In genomic region chr12:3273409-3273853, GRCh38 we compare ENCODE assay signal across 13 cellular contexts.
DNase-seq lines count a peak whose midpoint lies in the region; ATAC-seq and TF ChIP-seq lines count a peak whose summit lies in the region.
"Had no signal": no experiment of that assay in that cellular context is flagged by ENCODE, and none has a peak within 500 bp of the region (broad histone marks: within the 10 kb centered on the region; RNA-seq: fewer than 3 reads in every experiment).

No MANE protein-coding gene starts in this region.

- H3K4me1 Mint-ChIP-seq in stimulated activated naive CD8-positive, alpha-beta T cell treated with anti-CD3 and anti-CD28 coated beads, Interleukin-15, amount 100 ng/mL, for 72 hours = no peaks in the 10 kb centered on the region
- H3K4me1 Mint-ChIP-seq: activated naive CD8-positive, alpha-beta T cell treated with anti-CD3 and anti-CD28 coated beads, Interleukin-2, amount 50 U/mL, for 24 hours had no signal

- no peaks in the 10 kb centered on the region for H3K9me2 ChIP-seq in PC-9 (ENCODE audit: insufficient read depth)

- H3K4me3 ChIP-seq in PC-9 (no peak overlapping the region), psoas muscle (no peak overlapping the region), A673 (ENCODE audit: low read depth, low read length, poor library complexity, severe bottlenecking) (no peak overlapping the region)

- no peaks in the 10 kb centered on the region for H3K36me3 ChIP-seq in PC-9 (ENCODE audit: low read depth)
- H3K36me3 ChIP-seq in psoas muscle (ENCODE audit: insufficient read depth in 1 of 2, low read depth in 1 of 2) = no peaks in the 10 kb centered on the region
- H3K36me3 ChIP-seq in A673 (ENCODE audit: insufficient read depth, low read length, poor library complexity, severe bottlenecking) = no peaks in the 10 kb centered on the region

- ATAC-seq in psoas muscle = peak in 3 of 4 donors; percentile 21 to 42 (median 26)
- ATAC-seq in stimulated activated naive CD8-positive, alpha-beta T cell treated with anti-CD3 and anti-CD28 coated beads, Interleukin-15, amount 100 ng/mL, for 72 hours = no peak
- ATAC-seq: activated naive CD8-positive, alpha-beta T cell treated with anti-CD3 and anti-CD28 coated beads, Interleukin-2, amount 50 U/mL, for 24 hours had no signal

- POLR2A ChIA-PET in PC-9 (lab: Charles Lee; ENCODE audit: unreplicated experiment) = interaction anchor here (0.6 kb wide), 1 partner anchor 105 kb away, joined by 3 read pairs; no protein-coding TSS in a partner anchor
- POLR2A ChIA-PET in A673 (lab: Charles Lee; ENCODE audit: low non-redundant PET) = no interaction called here

- H3K4me2 ChIP-seq in PC-9 = peak overlapping the region; percentile 11; the same call in 1 of the 2 replicates

- peaks cover 14% of the 10 kb centered on the region for H3K4me1 ChIP-seq in PC-9 (replicated peaks; ENCODE audit: insufficient read depth)
- peaks cover 4% of the 10 kb centered on the region for H3K4me1 ChIP-seq in psoas muscle
- no peaks in the 10 kb centered on the region for H3K4me1 ChIP-seq in A673 (ENCODE audit: insufficient read depth, low read length, poor library complexity, severe bottlenecking)

- no peaks in the 10 kb centered on the region for H3K79me2 ChIP-seq in PC-9 (ENCODE audit: low read depth)

- H3K27ac Mint-ChIP-seq in stimulated activated naive CD8-positive, alpha-beta T cell treated with anti-CD3 and anti-CD28 coated beads, Interleukin-15, amount 100 ng/mL, for 72 hours = no peak overlapping the region
- H3K27ac Mint-ChIP-seq: activated naive CD8-positive, alpha-beta T cell treated with anti-CD3 and anti-CD28 coated beads, Interleukin-2, amount 50 U/mL, for 24 hours; CD8-positive, alpha-beta memory T cell had no signal

- no peaks in the 10 kb centered on the region; the same call in 1 of the 2 replicates for H4K20me1 ChIP-seq in PC-9 (ENCODE audit: insufficient read depth)

- intact Hi-C loops in PC-9 (cut with micrococcal nuclease; ENCODE audit: unreplicated experiment) (loop anchor here (1.0 kb wide), 1 partner anchor 37 kb away; no protein-coding TSS in a partner anchor), psoas muscle (cut with DNase I) (loop anchor here in 1 of 2 donors (10.0 kb wide), 1 partner anchor 419 kb away; the partner anchor contains the start of gene TEX52), A673 (cut with micrococcal nuclease; ENCODE audit: unreplicated experiment) (no loop called here)

- H3F3A ChIP-seq in PC-9 (ENCODE audit: insufficient read depth, low read depth) = peaks cover 8% of the 10 kb centered on the region; the same call in 1 of the 2 replicates

- peak; percentile 43 for DNase-seq in GM03348 (ENCODE audit: low spot score)
- DNase-seq in PC-9 = peak; percentile 69 to 84
- peak; percentile 5 for DNase-seq in fibroblast of peridontal ligament (ENCODE audit: extremely low read depth)
- DNase-seq in psoas muscle = no peak
- DNase-seq in iPS-NIHi11 (ENCODE audit: low spot score) = no peak
- no peak for DNase-seq in islet precursor cell
- no peak for DNase-seq in A673 (ENCODE audit: low spot score)
- DNase-seq in stimulated activated naive CD8-positive, alpha-beta T cell treated with anti-CD3 and anti-CD28 coated beads, Interleukin-15, amount 100 ng/mL, for 72 hours = no peak
- DNase-seq: activated CD8-positive, alpha-beta memory T cell treated with anti-CD3 and anti-CD28 coated beads, Interleukin-2, amount 50 U/mL, for 4 hours; activated naive CD8-positive, alpha-beta T cell treated with anti-CD3 and anti-CD28 coated beads, Interleukin-2, amount 50 U/mL, for 24 hours; CD8-positive, alpha-beta memory T cell; NCI-H2081 treated with DMSO at 0.1 percent for 48 hours had no signal

- H3K27ac ChIP-seq in PC-9 = no peak overlapping the region
- H3K27ac ChIP-seq in psoas muscle = no peak overlapping the region
- no peak overlapping the region for H3K27ac ChIP-seq in A673 (ENCODE audit: low read depth, low read length, poor library complexity, severe bottlenecking)
- H3K27ac ChIP-seq: VCaP had no signal

- 70 to 77% (median 75%) methylated on average over 7 of the region's 7 CpGs for WGBS in psoas muscle, 3 donors

- BruUV-seq in PC-9 (replicated peaks; lab: Mats Ljungman, UMichigan) (no TSS peak), A673 (replicated peaks; lab: Mats Ljungman, UMichigan) (no TSS peak)

- no peaks in the 10 kb centered on the region for H3K9me3 Mint-ChIP-seq in stimulated activated naive CD8-positive, alpha-beta T cell treated with anti-CD3 and anti-CD28 coated beads, Interleukin-15, amount 100 ng/mL, for 72 hours
- H3K9me3 Mint-ChIP-seq: activated naive CD8-positive, alpha-beta T cell treated with anti-CD3 and anti-CD28 coated beads, Interleukin-2, amount 50 U/mL, for 24 hours; CD8-positive, alpha-beta memory T cell had no signal

- H3K27me3 Mint-ChIP-seq in stimulated activated naive CD8-positive, alpha-beta T cell treated with anti-CD3 and anti-CD28 coated beads, Interleukin-15, amount 100 ng/mL, for 72 hours = peaks cover 32% of the 10 kb centered on the region

- no peaks in the 10 kb centered on the region for H3K9me3 ChIP-seq in PC-9 (ENCODE audit: insufficient read depth, low read depth)
- H3K9me3 ChIP-seq in psoas muscle = no peaks in the 10 kb centered on the region
- H3K9me3 ChIP-seq in A673 (ENCODE audit: low read depth, low read length, poor library complexity, severe bottlenecking) = no peaks in the 10 kb centered on the region

- TF ChIP-seq CTCF in PC-9 (conservative IDR thresholded peaks at IDR 0.05) = no peak
- TF ChIP-seq CTCF in psoas muscle (IDR thresholded peaks at IDR 0.05) = no peak
- TF ChIP-seq CTCF in A673 (conservative IDR thresholded peaks at IDR 0.05; ENCODE audit: low read depth, low read length) = no peak

- 0 out of 2 replicates have a peak, but pooled peaks cover 17% of the 10 kb centered on the region for H3K27me3 ChIP-seq in PC-9 (ENCODE audit: insufficient read depth, low read depth)
- H3K27me3 ChIP-seq in psoas muscle (ENCODE audit: insufficient read depth in 3 of 3, low read length in 2 of 3) = no peaks in the 10 kb centered on the region
- H3K27me3 ChIP-seq in A673 (replicated peaks; ENCODE audit: insufficient read depth, low read depth, low read length, poor library complexity) = no peaks in the 10 kb centered on the region

- H2AFZ ChIP-seq in PC-9 = no peak overlapping the region

- H3K4me3 Mint-ChIP-seq in stimulated activated naive CD8-positive, alpha-beta T cell treated with anti-CD3 and anti-CD28 coated beads, Interleukin-15, amount 100 ng/mL, for 72 hours = no peak overlapping the region
- H3K4me3 Mint-ChIP-seq: activated naive CD8-positive, alpha-beta T cell treated with anti-CD3 and anti-CD28 coated beads, Interleukin-2, amount 50 U/mL, for 24 hours; CD8-positive, alpha-beta memory T cell had no signal

- CTCF ChIA-PET in PC-9 (lab: Charles Lee) (interaction anchor here (0.6 to 3.3 kb wide), 5 partner anchors 27 to 200 kb away, joined by 3 to 30 read pairs (median 5); no protein-coding TSS in a partner anchor), A673 (lab: Charles Lee) (no interaction called here)

Comparison
In these comparisons a context has a peak if more than half of its experiments do, and no peak if none do; other contexts are left out.
1. DNase-seq: peak in GM03348 (single experiment), PC-9 (2 of 2) and fibroblast of peridontal ligament (single experiment); none in psoas muscle (0 of 2), iPS-NIHi11 (single experiment), islet precursor cell (single experiment), A673 (single experiment) and stimulated activated naive CD8-positive, alpha-beta T cell treated with anti-CD3 and anti-CD28 coated beads, Interleukin-15, amount 100 ng/mL, for 72 hours (0 of 2).